In the genomic region with DNA sequence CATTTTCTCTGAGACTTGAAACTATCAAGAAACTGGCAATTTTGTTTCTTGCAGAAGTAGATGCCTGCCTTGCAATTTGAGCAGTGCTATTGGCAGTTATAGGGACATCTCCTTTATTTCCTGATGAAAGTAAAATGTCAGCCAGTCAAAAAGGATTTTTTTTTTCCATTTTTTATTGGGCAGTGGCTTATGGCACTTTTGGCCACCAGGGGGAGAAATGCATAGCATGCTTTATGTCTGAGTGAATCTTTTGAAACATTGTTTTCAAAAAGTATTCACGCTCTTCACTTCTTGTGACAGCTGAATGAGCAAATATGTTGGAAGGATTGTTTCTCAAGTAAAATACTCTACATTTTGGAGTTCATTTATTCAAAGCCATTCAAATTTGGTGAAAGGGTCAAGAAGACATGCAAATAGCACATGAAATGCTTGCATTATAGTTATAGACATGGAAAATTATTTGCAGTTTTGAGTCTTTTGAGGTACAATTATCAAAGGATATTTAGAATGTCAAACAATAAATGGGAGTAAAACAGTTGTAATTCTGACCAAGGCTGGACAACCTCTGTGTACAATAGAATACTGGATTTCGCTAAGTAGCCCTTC, we compare ENCODE assay signal across 8 cellular contexts.
DNase-seq lines count a peak whose midpoint lies in the region; ATAC-seq, FAIRE-seq and TF ChIP-seq lines count a peak whose summit lies in the region.

No MANE protein-coding gene starts in this region.

- intact Hi-C loops in K562 (cut with micrococcal nuclease), result no loop called here

- H3K9ac ChIP-seq in MM.1S (ENCODE audit: low read length) (no peak overlapping the region), K562 (ENCODE audit: insufficient read depth in 1 of 2, low read depth in 2 of 2, low read length in 2 of 2) (no peak overlapping the region)

- TF ChIP-seq RAD21 in K562 (CRISPR knock-in tag; conservative IDR thresholded peaks at IDR 0.05 in 1 of 2, IDR thresholded peaks at IDR 0.05 in 1 of 2), result no peak

- no peak overlapping the region for H3K27ac ChIP-seq in MM.1S (ENCODE audit: low read length)
- H3K27ac ChIP-seq in K562 (ENCODE audit: extremely low read depth, low read depth, low read length), result no peak overlapping the region
- no peak overlapping the region for H3K27ac ChIP-seq in suprapubic skin

- in situ Hi-C loops in K562 (cut with MboI), result no loop called here

- no peaks in the 10 kb centered on the region for H4K20me1 ChIP-seq in MM.1S (ENCODE audit: insufficient read depth, low read length)
- H4K20me1 ChIP-seq in K562 (replicated peaks; ENCODE audit: control insufficient read depth, insufficient read depth, low read length), result no peaks in the 10 kb centered on the region

- no peak overlapping the region for H3K4me3 ChIP-seq in MM.1S (ENCODE audit: low read length)
- H3K4me3 ChIP-seq in K562, result no peak overlapping the region
- H3K4me3 ChIP-seq in suprapubic skin, result no peak overlapping the region

- CTCF ChIA-PET in K562 (lab: Yijun Ruan, JAX; ENCODE audit: low intra/inter-chr PET ratio), result no interaction called here

- 0% methylated on average over 2 of the region's 2 CpGs for WGBS in K562 (ENCODE audit: insufficient coverage, low coverage, missing lambda C conversion rate)
- 72% methylated on average over 2 of the region's 2 CpGs for WGBS in suprapubic skin

- ATAC-seq in K562 (no peak), HG02623 (IDR thresholded peaks at IDR 0.05; ENCODE audit: unreplicated experiment) (no peak), GM19463 (IDR thresholded peaks at IDR 0.05; ENCODE audit: unreplicated experiment) (no peak)

- H3K27me3 ChIP-seq in MM.1S (replicated peaks; ENCODE audit: insufficient read depth, low read length) (no peaks in the 10 kb centered on the region), K562 (ENCODE audit: control insufficient read depth in 2 of 2, insufficient read depth in 2 of 2, low read length in 2 of 2) (no peaks in the 10 kb centered on the region), suprapubic skin (no peaks in the 10 kb centered on the region)

- H3K36me3 ChIP-seq in MM.1S (replicated peaks; ENCODE audit: insufficient read depth, low read length), result no peaks in the 10 kb centered on the region
- no peaks in the 10 kb centered on the region for H3K36me3 ChIP-seq in K562 (ENCODE audit: control insufficient read depth, insufficient read depth, low read length)
- no peaks in the 10 kb centered on the region for H3K36me3 ChIP-seq in suprapubic skin

- BruUV-seq in K562 (replicated peaks; lab: Mats Ljungman, UMichigan), result no TSS peak

- no peaks in the 10 kb centered on the region for H3K4me1 ChIP-seq in MM.1S (ENCODE audit: low read length)
- no peaks in the 10 kb centered on the region for H3K4me1 ChIP-seq in K562 (replicated peaks in 1 of 2; ENCODE audit: control insufficient read depth in 2 of 2, insufficient read depth in 2 of 2, low read length in 2 of 2)
- H3K4me1 ChIP-seq in suprapubic skin, result no peaks in the 10 kb centered on the region

- H2AFZ ChIP-seq in MM.1S (ENCODE audit: low read length) (no peak overlapping the region), K562 (ENCODE audit: low read depth, low read length) (no peak overlapping the region)

- no peaks in the 10 kb centered on the region for H3K9me1 ChIP-seq in K562 (ENCODE audit: control insufficient read depth, insufficient read depth, low read length)

- no peak for FAIRE-seq in K562 (lab: Jason Lieb, UNC)

- H3K79me2 ChIP-seq in MM.1S (ENCODE audit: low read length) (no peaks in the 10 kb centered on the region), K562 (ENCODE audit: control insufficient read depth, insufficient read depth, low read length) (no peaks in the 10 kb centered on the region)

- no peak for TF ChIP-seq EP300 in K562 (IDR thresholded peaks at IDR 0.05; ENCODE audit: low read length)
- TF ChIP-seq EP300 in suprapubic skin (IDR thresholded peaks at IDR 0.05), result no peak

- H3K4me2 ChIP-seq in MM.1S (ENCODE audit: low read depth, low read length) (no peak overlapping the region), K562 (ENCODE audit: insufficient read depth, low read length) (no peak overlapping the region)

- no peak for TF ChIP-seq POLR2A in K562 (conservative IDR thresholded peaks at IDR 0.05)
- TF ChIP-seq POLR2A in suprapubic skin (IDR thresholded peaks at IDR 0.05), result no peak

- H3F3A ChIP-seq in MM.1S (ENCODE audit: insufficient read depth, low read length), result no peaks in the 10 kb centered on the region

- DNase-seq in NCI-H2029 (lab: John Stamatoyannopoulos, UW) (peak; percentile 15), NCI-H2029 treated with DMSO at 0.1 percent for 48 hours (lab: John Stamatoyannopoulos, UW) (no peak), MM.1S (peak; percentile 19), K562 (ENCODE audit: extremely low read depth in 1 of 4, low spot score in 3 of 4) (peak in 3 of 4 experiments; percentile 14 to 17 (median 16)), lung microvascular endothelial cell (ENCODE audit: low read depth in 2 of 2) (peak; percentile 18 to 43), suprapubic skin (ENCODE audit: low spot score in 2 of 2) (no peak)

- POLR2A ChIA-PET in K562 (lab: Yijun Ruan, JAX), result no interaction called here

- H3K9me2 ChIP-seq in MM.1S (replicated peaks; ENCODE audit: insufficient read depth, low read length), result no peaks in the 10 kb centered on the region

- TF ChIP-seq CTCF in MM.1S (IDR thresholded peaks at IDR 0.05; ENCODE audit: low read length) (peak; percentile 78), K562 (IDR thresholded peaks at IDR 0.05 in 2 of 3, conservative IDR thresholded peaks at IDR 0.05 in 1 of 3; ENCODE audit: insufficient read depth in 2 of 3, low read depth in 1 of 3, low read length in 3 of 3) (peak in 2 of 3 experiments; percentile 39 to 43; a peak in 3 of 6 replicates), suprapubic skin (IDR thresholded peaks at IDR 0.05) (peak in 1 of 2 donors; percentile 31)

- H3K9me3 ChIP-seq in MM.1S (replicated peaks; ENCODE audit: insufficient read depth, low read length) (no peaks in the 10 kb centered on the region), K562 (replicated peaks; ENCODE audit: control insufficient read depth, insufficient read depth, low read depth, low read length) (no peaks in the 10 kb centered on the region), suprapubic skin (peaks cover 4% of the 10 kb centered on the region)

TF ChIP-seq in K562, 482 proteins besides CTCF, POLR2A, EP300 and RAD21:
- no peak for TF ChIP-seq FOXA1 (IDR thresholded peaks at IDR 0.05; ENCODE audit: borderline replicate concordance)
- no peak for TF ChIP-seq ARID1B (IDR thresholded peaks at IDR 0.05)
- no peak for TF ChIP-seq GTF2F1 (IDR thresholded peaks at IDR 0.05; ENCODE audit: low read depth, low read length)
- TF ChIP-seq, protein P1, sequence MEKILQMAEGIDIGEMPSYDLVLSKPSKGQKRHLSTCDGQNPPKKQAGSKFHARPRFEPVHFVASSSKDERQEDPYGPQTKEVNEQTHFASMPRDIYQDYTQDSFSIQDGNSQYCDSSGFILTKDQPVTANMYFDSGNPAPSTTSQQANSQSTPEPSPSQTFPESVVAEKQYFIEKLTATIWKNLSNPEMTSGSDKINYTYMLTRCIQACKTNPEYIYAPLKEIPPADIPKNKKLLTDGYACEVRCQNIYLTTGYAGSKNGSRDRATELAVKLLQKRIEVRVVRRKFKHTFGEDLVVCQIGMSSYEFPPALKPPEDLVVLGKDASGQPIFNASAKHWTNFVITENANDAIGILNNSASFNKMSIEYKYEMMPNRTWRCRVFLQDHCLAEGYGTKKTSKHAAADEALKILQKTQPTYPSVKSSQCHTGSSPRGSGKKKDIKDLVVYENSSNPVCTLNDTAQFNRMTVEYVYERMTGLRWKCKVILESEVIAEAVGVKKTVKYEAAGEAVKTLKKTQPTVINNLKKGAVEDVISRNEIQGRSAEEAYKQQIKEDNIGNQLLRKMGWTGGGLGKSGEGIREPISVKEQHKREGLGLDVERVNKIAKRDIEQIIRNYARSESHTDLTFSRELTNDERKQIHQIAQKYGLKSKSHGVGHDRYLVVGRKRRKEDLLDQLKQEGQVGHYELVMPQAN (IDR thresholded peaks at IDR 0.05; ENCODE audit: borderline replicate concordance), result no peak
- no peak for TF ChIP-seq MECOM (CRISPR knock-in tag; IDR thresholded peaks at IDR 0.05)
- TF ChIP-seq, protein P2, sequence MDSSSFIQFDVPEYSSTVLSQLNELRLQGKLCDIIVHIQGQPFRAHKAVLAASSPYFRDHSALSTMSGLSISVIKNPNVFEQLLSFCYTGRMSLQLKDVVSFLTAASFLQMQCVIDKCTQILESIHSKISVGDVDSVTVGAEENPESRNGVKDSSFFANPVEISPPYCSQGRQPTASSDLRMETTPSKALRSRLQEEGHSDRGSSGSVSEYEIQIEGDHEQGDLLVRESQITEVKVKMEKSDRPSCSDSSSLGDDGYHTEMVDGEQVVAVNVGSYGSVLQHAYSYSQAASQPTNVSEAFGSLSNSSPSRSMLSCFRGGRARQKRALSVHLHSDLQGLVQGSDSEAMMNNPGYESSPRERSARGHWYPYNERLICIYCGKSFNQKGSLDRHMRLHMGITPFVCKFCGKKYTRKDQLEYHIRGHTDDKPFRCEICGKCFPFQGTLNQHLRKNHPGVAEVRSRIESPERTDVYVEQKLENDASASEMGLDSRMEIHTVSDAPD (CRISPR knock-in tag; IDR thresholded peaks at IDR 0.05), result no peak
- TF ChIP-seq U2AF2 (optimal IDR thresholded peaks at IDR 0.05; ENCODE audit: low read depth, low read length), result no peak
- TF ChIP-seq, protein P3, sequence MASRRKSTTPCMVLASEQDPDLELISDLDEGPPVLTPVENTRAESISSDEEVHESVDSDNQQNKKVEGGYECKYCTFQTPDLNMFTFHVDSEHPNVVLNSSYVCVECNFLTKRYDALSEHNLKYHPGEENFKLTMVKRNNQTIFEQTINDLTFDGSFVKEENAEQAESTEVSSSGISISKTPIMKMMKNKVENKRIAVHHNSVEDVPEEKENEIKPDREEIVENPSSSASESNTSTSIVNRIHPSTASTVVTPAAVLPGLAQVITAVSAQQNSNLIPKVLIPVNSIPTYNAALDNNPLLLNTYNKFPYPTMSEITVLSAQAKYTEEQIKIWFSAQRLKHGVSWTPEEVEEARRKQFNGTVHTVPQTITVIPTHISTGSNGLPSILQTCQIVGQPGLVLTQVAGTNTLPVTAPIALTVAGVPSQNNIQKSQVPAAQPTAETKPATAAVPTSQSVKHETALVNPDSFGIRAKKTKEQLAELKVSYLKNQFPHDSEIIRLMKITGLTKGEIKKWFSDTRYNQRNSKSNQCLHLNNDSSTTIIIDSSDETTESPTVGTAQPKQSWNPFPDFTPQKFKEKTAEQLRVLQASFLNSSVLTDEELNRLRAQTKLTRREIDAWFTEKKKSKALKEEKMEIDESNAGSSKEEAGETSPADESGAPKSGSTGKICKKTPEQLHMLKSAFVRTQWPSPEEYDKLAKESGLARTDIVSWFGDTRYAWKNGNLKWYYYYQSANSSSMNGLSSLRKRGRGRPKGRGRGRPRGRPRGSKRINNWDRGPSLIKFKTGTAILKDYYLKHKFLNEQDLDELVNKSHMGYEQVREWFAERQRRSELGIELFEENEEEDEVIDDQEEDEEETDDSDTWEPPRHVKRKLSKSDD (conservative IDR thresholded peaks at IDR 0.05; ENCODE audit: low read length), result no peak
- no peak for TF ChIP-seq BRD9 (IDR thresholded peaks at IDR 0.05; ENCODE audit: low read depth, partially characterized antibody)
- TF ChIP-seq PYGO2 (tag; IDR thresholded peaks at IDR 0.05), result no peak
- no peak for TF ChIP-seq CBX3 (IDR thresholded peaks at IDR 0.05; ENCODE audit: borderline replicate concordance in 1 of 2, low read length in 2 of 2)

Comparison
In these comparisons a context has a peak if more than half of its experiments do, and no peak if none do; other contexts are left out.
1. DNase-seq: peak in NCI-H2029 (single experiment), MM.1S (single experiment), K562 (3 of 4) and lung microvascular endothelial cell (2 of 2); none in NCI-H2029 treated with DMSO at 0.1 percent for 48 hours (single experiment) and suprapubic skin (0 of 2).